10 cellular contexts compared by ENCODE assay signal in genomic region chr11:112962854-112963367, GRCh38. TPM values are rescaled to one million over a fixed set of nuclear protein-coding genes. Genes with fewer than 3 reads are reported as not detected.
A peak's percentile ranks its signal among the peaks of the same experiment; 100 is the strongest.
DNase-seq lines count a peak whose midpoint lies in the region; ATAC-seq and TF ChIP-seq lines count a peak whose summit lies in the region.
"Had no signal": no experiment of that assay in that cellular context is flagged by ENCODE, and none has a peak within 500 bp of the region (broad histone marks: within the 10 kb centered on the region; RNA-seq: fewer than 3 reads in every experiment).

No MANE protein-coding gene starts in this region.

- H3K27ac ChIP-seq in brain microvascular endothelial cell (no peak overlapping the region), skeletal muscle tissue (ENCODE audit: low read depth, low read length) (no peak overlapping the region)
- H3K27ac ChIP-seq: 22Rv1 had no signal

- H3K9ac ChIP-seq in skeletal muscle tissue (ENCODE audit: low read depth in 1 of 3, low read length in 3 of 3), result peak overlapping the region in 2 of 3 donors; percentile 19 to 64

- TF ChIP-seq CTCF in brain microvascular endothelial cell (IDR thresholded peaks at IDR 0.05; ENCODE audit: low read depth, low read length, missing control alignments), result no peak

- ATAC-seq in GM18519 (IDR thresholded peaks at IDR 0.05; ENCODE audit: low FRiP score, unreplicated experiment), result no peak
- no peak for ATAC-seq in HG03378 (IDR thresholded peaks at IDR 0.05; ENCODE audit: unreplicated experiment)

- H3K27me3 ChIP-seq in brain microvascular endothelial cell (replicated peaks), result peaks cover 22% of the 10 kb centered on the region
- H3K27me3 ChIP-seq in skeletal muscle tissue (ENCODE audit: control insufficient read depth in 3 of 3, insufficient read depth in 3 of 3, low read length in 3 of 3), result peaks cover 0 to 35% (median 20%) of the 10 kb centered on the region in 3 donors

- H3K4me1 ChIP-seq in skeletal muscle tissue (ENCODE audit: control insufficient read depth in 3 of 3, insufficient read depth in 3 of 3, low read length in 3 of 3), result peaks cover 17 to 20% (median 20%) of the 10 kb centered on the region in 3 donors

- no peaks in the 10 kb centered on the region for H3K9me3 ChIP-seq in skeletal muscle tissue (ENCODE audit: control insufficient read depth in 3 of 3, low read length in 3 of 3)

- H3K4me3 ChIP-seq in brain microvascular endothelial cell (ENCODE audit: low read depth, low read length), result peak overlapping the region; percentile 60
- H3K4me3 ChIP-seq in skeletal muscle tissue (ENCODE audit: low read length in 3 of 3), result peak overlapping the region; percentile 71 to 83 (median 82)

- peak; percentile 73 for DNase-seq in NCI-H1436 (lab: John Stamatoyannopoulos, UW)
- no peak for DNase-seq in NCI-H1436 treated with DMSO at 0.1 percent for 48 hours (lab: John Stamatoyannopoulos, UW)
- DNase-seq in NCI-H2171 treated with DMSO at 0.1 percent for 48 hours (lab: John Stamatoyannopoulos, UW), result peak; percentile 64
- DNase-seq in brain microvascular endothelial cell, result no peak
- DNase-seq in inferior parietal cortex (ENCODE audit: extremely low spot score), result peak; percentile 75

- H3K36me3 ChIP-seq in brain microvascular endothelial cell (replicated peaks) (no peaks in the 10 kb centered on the region), skeletal muscle tissue (ENCODE audit: control insufficient read depth in 3 of 3, insufficient read depth in 3 of 3, low read length in 3 of 3) (no peaks in the 10 kb centered on the region)

- in situ Hi-C loops in brain microvascular endothelial cell (cut with HindIII; ENCODE audit: low pct_ligation_motif_present, low sequenced_read_pairs), result no loop called here

RNA-seq across cellular contexts. Expression of gene NCAM1, which starts 1.7 kb away (rescaled TPM):
- total RNA-seq in skeletal muscle tissue, result 63.7 TPM
- total RNA-seq: SK-MEL-5 had no signal

Comparison
In these comparisons a context has a peak if more than half of its experiments do, and no peak if none do; other contexts are left out.
1. DNase-seq: peak in NCI-H1436 (single experiment), NCI-H2171 treated with DMSO at 0.1 percent for 48 hours (single experiment) and inferior parietal cortex (single experiment); none in NCI-H1436 treated with DMSO at 0.1 percent for 48 hours (single experiment) and brain microvascular endothelial cell (single experiment).